ENCODE assay signal across 12 cellular contexts in the genomic region with DNA sequence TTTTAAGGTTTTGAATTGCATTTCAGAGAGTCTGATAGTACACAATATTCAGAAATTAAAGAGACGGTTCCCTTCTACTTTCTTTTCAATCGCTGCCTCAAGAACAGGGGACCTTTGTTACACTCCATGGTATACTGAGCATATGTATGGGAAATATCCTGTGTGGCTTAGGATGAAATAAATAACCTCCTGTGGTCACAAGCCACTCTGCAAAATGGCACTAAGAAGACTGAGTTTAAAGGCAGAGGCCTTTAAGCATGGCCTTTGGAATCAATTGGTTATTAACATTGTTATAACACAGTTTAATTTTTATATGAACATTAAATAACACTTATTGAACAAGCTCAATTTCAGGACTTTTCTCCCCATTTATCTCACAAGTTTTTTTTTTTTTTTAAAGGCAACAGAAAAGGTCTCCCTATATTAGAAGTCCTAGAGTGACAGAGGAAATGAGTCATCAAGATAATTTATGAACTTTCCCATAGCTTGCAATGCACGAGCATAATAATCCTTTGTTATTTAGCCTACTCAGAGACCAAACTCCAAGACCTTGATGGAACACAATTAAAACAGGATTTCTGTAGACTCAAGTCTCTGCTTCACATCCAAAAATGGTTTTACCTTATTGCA.
DNase-seq lines count a peak whose midpoint lies in the region; ATAC-seq, FAIRE-seq and TF ChIP-seq lines count a peak whose summit lies in the region.
"Had no signal": no experiment of that assay in that cellular context is flagged by ENCODE, and none has a peak within 500 bp of the region (broad histone marks: within the 10 kb centered on the region; RNA-seq: fewer than 3 reads in every experiment).

No MANE protein-coding gene starts in this region.

- H2AFZ ChIP-seq in K562 (ENCODE audit: low read depth, low read length): no peak overlapping the region

- no peak for FAIRE-seq in K562 (lab: Jason Lieb, UNC)

- no peak for TF ChIP-seq EP300 in K562 (IDR thresholded peaks at IDR 0.05; ENCODE audit: low read length)

- WGBS in K562 (ENCODE audit: insufficient coverage, low coverage, missing lambda C conversion rate): 9% methylated on average over 3 of the region's 3 CpGs

- H3K4me3 ChIP-seq in K562: no peak overlapping the region
- H3K4me3 ChIP-seq: spleen had no signal

- H3K4me3 Mint-ChIP-seq in nephron: no peak overlapping the region
- no peak overlapping the region for H3K4me3 Mint-ChIP-seq in glutamatergic neuron (ENCODE audit: unreplicated experiment)
- H3K4me3 Mint-ChIP-seq: naive thymus-derived CD4-positive, alpha-beta T cell had no signal

- H3K4me1 Mint-ChIP-seq in nephron (peaks cover 23% of the 10 kb centered on the region), glutamatergic neuron (ENCODE audit: low read depth, unreplicated experiment) (no peaks in the 10 kb centered on the region)

- H3K36me3 ChIP-seq in K562 (ENCODE audit: control insufficient read depth, insufficient read depth, low read length): no peaks in the 10 kb centered on the region
- H3K36me3 ChIP-seq: spleen had no signal

- BruUV-seq in K562 (replicated peaks; lab: Mats Ljungman, UMichigan): no TSS peak

- H3K9me3 Mint-ChIP-seq in nephron (no peaks in the 10 kb centered on the region), glutamatergic neuron (ENCODE audit: unreplicated experiment) (no peaks in the 10 kb centered on the region)

- intact Hi-C loops in K562 (cut with micrococcal nuclease): no loop called here

- H3K36me3 Mint-ChIP-seq in nephron (ENCODE audit: low read depth) (no peaks in the 10 kb centered on the region), glutamatergic neuron (ENCODE audit: unreplicated experiment) (no peaks in the 10 kb centered on the region)
- H3K36me3 Mint-ChIP-seq: naive thymus-derived CD4-positive, alpha-beta T cell had no signal

- DNase-seq in NCI-H226 (peak; percentile 20), K562 (ENCODE audit: extremely low read depth in 1 of 4, low spot score in 3 of 4) (peak in 2 of 4 experiments; percentile 14 to 18), glutamatergic neuron (no peak), mucosa of gallbladder (ENCODE audit: low spot score) (no peak), UCSD-AML1 (lab: John Stamatoyannopoulos, UW; ENCODE audit: unreplicated experiment) (no peak)
- DNase-seq: activated CD4-positive, alpha-beta T cell treated with anti-CD3 and anti-CD28 coated beads, Interleukin-2, amount 50 U/mL, for 48 hours; activated naive CD4-positive, alpha-beta T cell treated with anti-CD3 and anti-CD28 coated beads, Interleukin-2, amount 50 U/mL, for 16 hours; naive thymus-derived CD4-positive, alpha-beta T cell; spleen had no signal

- in situ Hi-C loops in K562 (cut with MboI): no loop called here

- TF ChIP-seq POLR2A in K562 (conservative IDR thresholded peaks at IDR 0.05): no peak

- no peak overlapping the region for H3K4me2 ChIP-seq in K562 (ENCODE audit: insufficient read depth, low read length)

- H3K79me2 ChIP-seq in K562 (ENCODE audit: control insufficient read depth, insufficient read depth, low read length): no peaks in the 10 kb centered on the region

- TF ChIP-seq RAD21 in K562 (CRISPR knock-in tag; conservative IDR thresholded peaks at IDR 0.05 in 1 of 2, IDR thresholded peaks at IDR 0.05 in 1 of 2): no peak

- no peaks in the 10 kb centered on the region for H3K27me3 Mint-ChIP-seq in nephron (ENCODE audit: low read depth)
- H3K27me3 Mint-ChIP-seq in glutamatergic neuron (ENCODE audit: unreplicated experiment): peaks cover 2% of the 10 kb centered on the region

- no peak for TF ChIP-seq CTCF in K562 (IDR thresholded peaks at IDR 0.05 in 2 of 3, conservative IDR thresholded peaks at IDR 0.05 in 1 of 3; ENCODE audit: insufficient read depth in 2 of 3, low read depth in 1 of 3, low read length in 3 of 3)
- no peak for TF ChIP-seq CTCF in nephron (IDR thresholded peaks at IDR 0.05; ENCODE audit: unreplicated experiment in 3 of 3)
- no peak for TF ChIP-seq CTCF in glutamatergic neuron (IDR thresholded peaks at IDR 0.05; ENCODE audit: partially characterized antibody, unreplicated experiment)

- H3K27me3 ChIP-seq in K562 (ENCODE audit: control insufficient read depth in 2 of 2, insufficient read depth in 2 of 2, low read length in 2 of 2): no peaks in the 10 kb centered on the region
- H3K27me3 ChIP-seq: spleen had no signal

- no peaks in the 10 kb centered on the region for H4K20me1 ChIP-seq in K562 (replicated peaks; ENCODE audit: control insufficient read depth, insufficient read depth, low read length)

- POLR2A ChIA-PET in K562 (lab: Yijun Ruan, JAX): interaction anchor here (0.6 kb wide), 1 partner anchor 73 kb away, joined by 4 read pairs; no protein-coding TSS in a partner anchor

- no peaks in the 10 kb centered on the region; a peak in 1 of 5 replicates for H3K4me1 ChIP-seq in K562 (replicated peaks in 1 of 2; ENCODE audit: control insufficient read depth in 2 of 2, insufficient read depth in 2 of 2, low read length in 2 of 2)
- H3K4me1 ChIP-seq: spleen had no signal

- no peaks in the 10 kb centered on the region for H3K9me3 ChIP-seq in K562 (replicated peaks; ENCODE audit: control insufficient read depth, insufficient read depth, low read depth, low read length)
- H3K9me3 ChIP-seq: spleen had no signal

- no peaks in the 10 kb centered on the region for H3K9me1 ChIP-seq in K562 (ENCODE audit: control insufficient read depth, insufficient read depth, low read length)

- no peak overlapping the region for H3K9ac ChIP-seq in K562 (ENCODE audit: insufficient read depth in 1 of 2, low read depth in 2 of 2, low read length in 2 of 2)

- peak overlapping the region; percentile 65 to 81 (median 79) for H3K27ac Mint-ChIP-seq in nephron
- no peak overlapping the region for H3K27ac Mint-ChIP-seq in glutamatergic neuron (ENCODE audit: unreplicated experiment)
- H3K27ac Mint-ChIP-seq: naive thymus-derived CD4-positive, alpha-beta T cell had no signal

- peak; percentile 53 for ATAC-seq in GM18868 (IDR thresholded peaks at IDR 0.05; ENCODE audit: unreplicated experiment)
- ATAC-seq in K562: peak; percentile 75
- no peak for ATAC-seq in HG02870 (IDR thresholded peaks at IDR 0.05; ENCODE audit: unreplicated experiment)
- ATAC-seq: naive thymus-derived CD4-positive, alpha-beta T cell had no signal

- CTCF ChIA-PET in K562 (lab: Yijun Ruan, JAX; ENCODE audit: low intra/inter-chr PET ratio): no interaction called here

- H3K27ac ChIP-seq in K562 (ENCODE audit: extremely low read depth, low read depth, low read length): peak overlapping the region; percentile 34; the same call in 1 of the 3 replicates
- H3K27ac ChIP-seq: spleen had no signal

TF ChIP-seq in K562, 482 proteins besides CTCF, POLR2A, EP300 and RAD21 (continues in another document):
- TF ChIP-seq, protein P1, sequence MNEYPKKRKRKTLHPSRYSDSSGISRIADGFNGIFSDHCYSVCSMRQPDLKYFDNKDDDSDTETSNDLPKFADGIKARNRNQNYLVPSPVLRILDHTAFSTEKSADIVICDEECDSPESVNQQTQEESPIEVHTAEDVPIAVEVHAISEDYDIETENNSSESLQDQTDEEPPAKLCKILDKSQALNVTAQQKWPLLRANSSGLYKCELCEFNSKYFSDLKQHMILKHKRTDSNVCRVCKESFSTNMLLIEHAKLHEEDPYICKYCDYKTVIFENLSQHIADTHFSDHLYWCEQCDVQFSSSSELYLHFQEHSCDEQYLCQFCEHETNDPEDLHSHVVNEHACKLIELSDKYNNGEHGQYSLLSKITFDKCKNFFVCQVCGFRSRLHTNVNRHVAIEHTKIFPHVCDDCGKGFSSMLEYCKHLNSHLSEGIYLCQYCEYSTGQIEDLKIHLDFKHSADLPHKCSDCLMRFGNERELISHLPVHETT (CRISPR knock-in tag; conservative IDR thresholded peaks at IDR 0.05 in 1 of 2, IDR thresholded peaks at IDR 0.05 in 1 of 2): no peak
- peak; percentile 54; the same call in 1 of the 2 replicates for TF ChIP-seq DPF2 (IDR thresholded peaks at IDR 0.05)
- no peak for TF ChIP-seq TFAM (CRISPR knock-in tag; conservative IDR thresholded peaks at IDR 0.05)
- TF ChIP-seq JUNB (CRISPR knock-in tag; conservative IDR thresholded peaks at IDR 0.05): 0 out of 2 replicates have a peak, but pooled peaks have one; percentile 15
- no peak for TF ChIP-seq EGR1 (conservative IDR thresholded peaks at IDR 0.05)
- peak; percentile 3 for TF ChIP-seq FOS (IDR thresholded peaks at IDR 0.05; ENCODE audit: extremely low read depth, insufficient read length)
- no peak for TF ChIP-seq SMARCB1 (IDR thresholded peaks at IDR 0.05; ENCODE audit: insufficient read length, low read depth)
- peak; percentile 94 for TF ChIP-seq JUND (IDR thresholded peaks at IDR 0.05; ENCODE audit: borderline replicate concordance, low read depth, low read length)
- peak; percentile 93 for TF ChIP-seq JUND (tag; IDR thresholded peaks at IDR 0.05; ENCODE audit: borderline replicate concordance, low read depth, low read length)
- TF ChIP-seq, protein P2, sequence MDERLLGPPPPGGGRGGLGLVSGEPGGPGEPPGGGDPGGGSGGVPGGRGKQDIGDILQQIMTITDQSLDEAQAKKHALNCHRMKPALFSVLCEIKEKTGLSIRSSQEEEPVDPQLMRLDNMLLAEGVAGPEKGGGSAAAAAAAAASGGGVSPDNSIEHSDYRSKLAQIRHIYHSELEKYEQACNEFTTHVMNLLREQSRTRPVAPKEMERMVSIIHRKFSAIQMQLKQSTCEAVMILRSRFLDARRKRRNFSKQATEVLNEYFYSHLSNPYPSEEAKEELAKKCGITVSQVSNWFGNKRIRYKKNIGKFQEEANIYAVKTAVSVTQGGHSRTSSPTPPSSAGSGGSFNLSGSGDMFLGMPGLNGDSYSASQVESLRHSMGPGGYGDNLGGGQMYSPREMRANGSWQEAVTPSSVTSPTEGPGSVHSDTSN (CRISPR knock-in tag; IDR thresholded peaks at IDR 0.05; ENCODE audit: low read depth): peak; percentile 41
- TF ChIP-seq, protein P2 (tag; conservative IDR thresholded peaks at IDR 0.05; ENCODE audit: low read depth): peak; percentile 77
- no peak for TF ChIP-seq ELF2 (CRISPR knock-in tag; IDR thresholded peaks at IDR 0.05)
- TF ChIP-seq PHF21A (IDR thresholded peaks at IDR 0.05; ENCODE audit: borderline replicate concordance, low read depth): no peak
- no peak for TF ChIP-seq PRMT5 (CRISPR knock-in tag; IDR thresholded peaks at IDR 0.05)
